Comparison of ENCODE assay signal across 15 cellular contexts in genomic region chr4:122665148-122665547, GRCh38. TPM values are rescaled to one million over a fixed set of nuclear protein-coding genes. Genes with fewer than 3 reads are reported as not detected.
A peak's percentile ranks its signal among the peaks of the same experiment; 100 is the strongest.
DNase-seq lines count a peak whose midpoint lies in the region.
"Had no signal": no experiment of that assay in that cellular context is flagged by ENCODE, and none has a peak within 500 bp of the region (broad histone marks: within the 10 kb centered on the region; RNA-seq: fewer than 3 reads in every experiment).

No MANE protein-coding gene starts in this region.

- peak overlapping the region; percentile 94 for H3K27ac Mint-ChIP-seq in activated CD4-positive, alpha-beta T cell treated with anti-CD3 and anti-CD28 coated beads, Interleukin-2, amount 10 ng/mL, durations not matched to agents 24 days and 14 days

- H3K4me3 Mint-ChIP-seq in activated CD4-positive, alpha-beta T cell treated with anti-CD3 and anti-CD28 coated beads, Interleukin-2, amount 10 ng/mL, durations not matched to agents 24 days and 14 days = peak overlapping the region; percentile 28

- H3K36me3 Mint-ChIP-seq in activated CD4-positive, alpha-beta T cell treated with anti-CD3 and anti-CD28 coated beads, Interleukin-2, amount 10 ng/mL, durations not matched to agents 24 days and 14 days (ENCODE audit: low read depth) = peaks cover 6% of the 10 kb centered on the region

- intact Hi-C loops in activated CD4-positive, alpha-beta T cell treated with anti-CD3 and anti-CD28 coated beads, Interleukin-2, amount 10 ng/mL, durations not matched to agents 24 days and 14 days (cut with micrococcal nuclease) = loop anchor here (5.0 to 10.0 kb wide), 2 partner anchors 257 to 750 kb away; partner anchors contain the start of gene NUDT6

- H3K9me3 Mint-ChIP-seq in activated CD4-positive, alpha-beta T cell treated with anti-CD3 and anti-CD28 coated beads, Interleukin-2, amount 10 ng/mL, durations not matched to agents 24 days and 14 days = peaks cover 6% of the 10 kb centered on the region

- no peak for DNase-seq in activated CD4-positive, alpha-beta T cell treated with anti-CD3 and anti-CD28 coated beads, Interleukin-2, amount 10 ng/mL, durations not matched to agents 24 days and 14 days
- DNase-seq in activated CD4-positive, alpha-beta T cell treated with anti-CD3 and anti-CD28 coated beads, Interleukin-2, amount 50 U/mL, for 4 hours = no peak
- DNase-seq in M059J (ENCODE audit: low read depth) (peak; percentile 29), epidermal melanocyte (ENCODE audit: insufficient read length, low spot score) (peak; percentile 36), retina (peak; percentile 16)
- no peak for DNase-seq in stimulated activated naive CD4-positive, alpha-beta T cell treated with Interleukin-2 at 50 U/mL for 16 hours (lab: John Stamatoyannopoulos, UW)
- no peak for DNase-seq in activated effector memory CD4-positive, alpha-beta T cell treated with Interleukin-2 at 50 U/mL for 16 hours
- no peak for DNase-seq in NK-92 treated with Interleukin-12 subunit alpha and Interleukin-12 subunit beta, amount 100 ng/mL, for 24 hours (lab: John Stamatoyannopoulos, UW)
- DNase-seq: activated CD4-positive, alpha-beta T cell treated with anti-CD3 and anti-CD28 coated beads, Interleukin-2, amount 50 U/mL, for 48 hours; adrenal gland; cortex of kidney; esophagus squamous epithelium; NCI-H1105 treated with DMSO at 0.1 percent for 48 hours; NCI-H446 treated with DMSO at 0.1 percent for 48 hours; transverse colon had no signal

- H3K27me3 Mint-ChIP-seq in activated CD4-positive, alpha-beta T cell treated with anti-CD3 and anti-CD28 coated beads, Interleukin-2, amount 10 ng/mL, durations not matched to agents 24 days and 14 days = no peaks in the 10 kb centered on the region

- peaks cover 73% of the 10 kb centered on the region for H3K4me1 Mint-ChIP-seq in activated CD4-positive, alpha-beta T cell treated with anti-CD3 and anti-CD28 coated beads, Interleukin-2, amount 10 ng/mL, durations not matched to agents 24 days and 14 days

RNA-seq across cellular contexts. Expression of gene IL21, which starts 44.3 kb away (rescaled TPM):
- 93.8 and 95.3 TPM in 2 replicates for total RNA-seq in activated CD4-positive, alpha-beta T cell treated with anti-CD3 and anti-CD28 coated beads, Interleukin-2, amount 10 ng/mL, durations not matched to agents 24 days and 14 days
- not detected in 2 replicates for total RNA-seq in M059J (2014; rRNA removed; shearing (Covaris generic))
- total RNA-seq: adrenal gland had no signal

Comparison
In these comparisons a context has a peak if more than half of its experiments do, and no peak if none do; other contexts are left out.
1. DNase-seq: peak in M059J (single experiment), epidermal melanocyte (single experiment) and retina (single experiment); none in activated CD4-positive, alpha-beta T cell treated with anti-CD3 and anti-CD28 coated beads, Interleukin-2, amount 10 ng/mL, durations not matched to agents 24 days and 14 days (single experiment), activated CD4-positive, alpha-beta T cell treated with anti-CD3 and anti-CD28 coated beads, Interleukin-2, amount 50 U/mL, for 4 hours (0 of 2), stimulated activated naive CD4-positive, alpha-beta T cell treated with Interleukin-2 at 50 U/mL for 16 hours (single experiment), activated effector memory CD4-positive, alpha-beta T cell treated with Interleukin-2 at 50 U/mL for 16 hours (single experiment) and NK-92 treated with Interleukin-12 subunit alpha and Interleukin-12 subunit beta, amount 100 ng/mL, for 24 hours (single experiment).
2. RNA of gene IL21, which starts 44.3 kb away (total RNA-seq): 93.8 to 95.3 TPM in activated CD4-positive, alpha-beta T cell treated with anti-CD3 and anti-CD28 coated beads, Interleukin-2, amount 10 ng/mL, durations not matched to agents 24 days and 14 days; not detected in M059J; every median in the first group is over 10 times any median in the second.